In the genomic region with DNA sequence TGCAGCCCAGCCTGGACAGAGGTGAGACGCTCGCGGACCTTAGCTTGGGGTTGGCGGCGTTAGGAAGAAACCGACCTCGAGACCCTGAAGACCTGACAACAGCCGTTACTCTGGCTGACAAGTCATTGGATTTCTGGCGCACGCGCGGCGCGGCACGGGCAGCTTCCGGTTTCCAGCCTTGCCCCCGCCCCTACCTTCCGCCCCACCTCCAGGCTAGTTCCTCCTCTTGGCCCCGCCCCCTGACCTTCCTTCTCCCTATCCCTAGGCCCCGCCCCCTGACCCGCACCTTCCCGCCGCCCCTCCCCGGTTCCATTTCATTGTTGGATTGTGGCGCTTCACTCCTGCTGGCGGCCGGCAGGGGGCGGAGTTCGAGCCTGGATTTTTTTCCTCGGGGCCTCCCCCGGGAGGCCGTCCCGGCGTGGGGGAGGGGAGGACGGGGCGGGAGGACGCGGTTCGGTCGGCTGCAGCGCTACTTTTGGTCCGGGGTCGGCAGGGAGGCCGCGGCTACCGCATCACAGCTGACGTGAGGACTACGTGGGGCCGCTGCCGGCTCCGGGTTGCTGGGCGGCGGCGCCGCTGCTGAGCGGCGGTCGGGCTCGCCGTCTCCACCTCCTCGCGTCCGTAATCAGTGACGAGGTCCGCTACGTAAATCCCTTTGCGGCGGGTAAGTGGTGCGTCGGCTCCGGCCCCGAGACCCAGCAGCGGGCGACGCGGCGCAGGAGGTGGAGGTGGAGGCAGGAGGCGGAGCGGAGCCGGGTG, we compare ENCODE assay signal across 8 cellular contexts.
A peak's percentile ranks its signal among the peaks of the same experiment; 100 is the strongest.
DNase-seq lines count a peak whose midpoint lies in the region; ATAC-seq lines count a peak whose summit lies in the region.

CREM (plus strand) TSS at position 317 of the 759 bp plus-strand sequence. CDS start 10,990 bp downstream, outside the sequence.

- ATAC-seq in GM19468 (IDR thresholded peaks at IDR 0.05; ENCODE audit: extremely low read depth, unreplicated experiment): peak; percentile 83

- DNase-seq in COLO829 (ENCODE audit: low spot score): peak; percentile 95
- DNase-seq in HS-5 (ENCODE audit: low read depth): peak; percentile 55
- DNase-seq in NK-92 (lab: John Stamatoyannopoulos, UW; ENCODE audit: unreplicated experiment): peak; percentile 95
- DNase-seq in activated CD8-positive, alpha-beta memory T cell treated with anti-CD3 and anti-CD28 coated beads for 24 hours: peak; percentile 99
- DNase-seq in effector CD8-positive, alpha-beta T cell (lab: John Stamatoyannopoulos, UW): peak; percentile 99
- DNase-seq in medulla oblongata (ENCODE audit: extremely low spot score): peak; percentile 97
- DNase-seq in stimulated activated CD8-positive, alpha-beta memory T cell treated with anti-CD3 and anti-CD28 coated beads, Interleukin-12 subunit alpha, Interleukin-12 subunit beta, amount 100 ng/mL, for 1 hour (ENCODE audit: low read depth): peak; percentile 100

Comparison
In these comparisons a context has a peak if more than half of its experiments do, and no peak if none do; other contexts are left out.
1. Peak in every context shown above with its lines: DNase-seq and ATAC-seq.